8 cellular contexts compared by ENCODE assay signal in the genomic region with DNA sequence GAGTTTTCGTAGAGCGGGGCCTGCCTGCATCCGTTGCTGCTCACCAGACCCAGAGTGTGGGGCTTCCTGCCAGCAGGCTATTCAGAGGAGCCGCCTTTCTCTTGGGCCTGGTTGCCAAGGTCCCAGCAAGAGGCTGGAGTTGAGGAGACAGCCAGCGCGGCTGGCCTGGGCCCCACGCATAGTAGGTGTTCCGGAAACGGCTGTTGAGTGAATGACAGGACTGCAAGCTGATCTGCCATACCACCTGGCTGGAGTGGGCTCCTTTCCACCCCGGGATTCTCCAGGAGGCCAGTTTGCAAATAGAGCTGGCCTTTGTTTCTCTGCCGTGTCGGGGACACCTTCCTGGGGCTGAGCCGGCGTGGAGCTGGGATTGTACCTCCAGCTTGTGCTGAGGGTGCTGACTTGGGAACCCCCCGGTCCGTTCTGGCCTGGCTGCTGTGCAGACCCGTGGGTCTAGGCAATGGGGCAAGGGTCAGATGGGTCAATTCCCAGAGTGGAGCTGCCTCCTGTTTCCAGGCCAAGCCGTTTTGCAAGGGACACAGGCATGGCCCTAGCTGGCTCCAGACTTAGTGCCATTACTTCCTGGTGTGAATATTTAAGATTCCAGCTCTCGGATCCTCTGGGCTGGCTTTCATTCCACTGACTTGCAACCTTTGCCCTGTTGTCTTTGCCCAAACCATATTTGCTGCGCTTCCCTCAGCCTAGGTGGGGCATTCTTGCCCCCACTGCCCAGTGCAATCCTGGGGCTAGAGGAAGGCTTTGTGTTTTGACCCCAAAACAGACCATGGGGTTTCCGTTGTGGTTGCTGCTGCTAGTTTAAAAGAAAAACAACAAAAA.
DNase-seq lines count a peak whose midpoint lies in the region; ATAC-seq and TF ChIP-seq lines count a peak whose summit lies in the region.

No MANE protein-coding gene starts in this region.

- H3K4me1 ChIP-seq in transverse colon: peaks cover 12 to 29% (median 16%) of the 10 kb centered on the region in 4 donors

- H3K27ac Mint-ChIP-seq in activated CD8-positive, alpha-beta memory T cell treated with anti-CD3 and anti-CD28 coated beads, Interleukin-2, amount 10 ng/mL, durations not matched to agents 7 days and 5 days: peak overlapping the region; percentile 40
- peak overlapping the region; percentile 76 to 80 for H3K27ac Mint-ChIP-seq in T-cell
- H3K27ac Mint-ChIP-seq in immature natural killer cell: peak overlapping the region; percentile 90 to 100 (median 96)

- H3K27me3 ChIP-seq in transverse colon: no peaks in the 10 kb centered on the region

- intact Hi-C loops in transverse colon (cut with DNase I; ENCODE audit: low total_unique reads): no loop called here

- no peak for TF ChIP-seq EP300 in transverse colon (IDR thresholded peaks at IDR 0.05; ENCODE audit: low read depth)

- peak overlapping the region; percentile 27 to 66 (median 62) for H3K27ac ChIP-seq in transverse colon

- WGBS in transverse colon (ENCODE audit: low coverage in 1 of 2), 2 donors: 50 to 64% methylated on average over 1 to 20 of the region's 21 CpGs

- CTCF ChIA-PET in activated CD8-positive, alpha-beta memory T cell treated with anti-CD3 and anti-CD28 coated beads, Interleukin-2, amount 10 ng/mL, durations not matched to agents 7 days and 5 days (lab: Charles Lee): interaction anchor here (1.0 kb wide), 1 partner anchor 21 kb away, joined by 3 read pairs; no protein-coding TSS in a partner anchor
- CTCF ChIA-PET in T-cell (lab: Charles Lee): interaction anchor here in 1 of 2 donors (0.9 kb wide), 1 partner anchor 13 kb away, joined by 3 read pairs; no protein-coding TSS in a partner anchor

- TF ChIP-seq CTCF in transverse colon (IDR thresholded peaks at IDR 0.05): no peak

- peaks cover 41% of the 10 kb centered on the region for H3K4me1 Mint-ChIP-seq in activated CD8-positive, alpha-beta memory T cell treated with anti-CD3 and anti-CD28 coated beads, Interleukin-2, amount 10 ng/mL, durations not matched to agents 7 days and 5 days
- peaks cover 14 to 24% (median 20%) of the 10 kb centered on the region in 3 donors for H3K4me1 Mint-ChIP-seq in T-cell
- H3K4me1 Mint-ChIP-seq in immature natural killer cell: peaks cover 32 to 64% of the 10 kb centered on the region in 2 donors
- H3K4me1 Mint-ChIP-seq in activated T-cell treated with anti-CD3 and anti-CD28 coated beads, Interleukin-2, amount 50 U/mL, for 4 hours (ENCODE audit: low read depth): peaks cover 17% of the 10 kb centered on the region

- H3K4me3 Mint-ChIP-seq in activated CD8-positive, alpha-beta memory T cell treated with anti-CD3 and anti-CD28 coated beads, Interleukin-2, amount 10 ng/mL, durations not matched to agents 7 days and 5 days: no peak overlapping the region
- H3K4me3 Mint-ChIP-seq in T-cell (no peak overlapping the region), immature natural killer cell (peak overlapping the region; percentile 58 to 77 (median 73))
- H3K4me3 Mint-ChIP-seq in activated T-cell treated with anti-CD3 and anti-CD28 coated beads, Interleukin-2, amount 50 U/mL, for 4 hours: no peak overlapping the region

- POLR2A ChIA-PET in T-cell (lab: Charles Lee): interaction anchor here in 1 of 2 donors (0.9 kb wide), 1 partner anchor 10 kb away, joined by 3 read pairs; no protein-coding TSS in a partner anchor

- H3K9me3 ChIP-seq in transverse colon: no peaks in the 10 kb centered on the region

- no peaks in the 10 kb centered on the region for H3K36me3 ChIP-seq in transverse colon

- H3K36me3 Mint-ChIP-seq in activated CD8-positive, alpha-beta memory T cell treated with anti-CD3 and anti-CD28 coated beads, Interleukin-2, amount 10 ng/mL, durations not matched to agents 7 days and 5 days: peaks cover 9% of the 10 kb centered on the region
- peaks cover 13% of the 10 kb centered on the region for H3K36me3 Mint-ChIP-seq in T-cell
- no peaks in the 10 kb centered on the region for H3K36me3 Mint-ChIP-seq in immature natural killer cell
- peaks cover 4% of the 10 kb centered on the region for H3K36me3 Mint-ChIP-seq in activated T-cell treated with anti-CD3 and anti-CD28 coated beads, Interleukin-2, amount 50 U/mL, for 4 hours (ENCODE audit: insufficient read depth)

- ATAC-seq in activated CD8-positive, alpha-beta memory T cell treated with anti-CD3 and anti-CD28 coated beads, Interleukin-2, amount 10 ng/mL, durations not matched to agents 7 days and 5 days: no peak
- ATAC-seq in T-cell (replicated peaks in 1 of 4) (no peak), HG03521 (IDR thresholded peaks at IDR 0.05; ENCODE audit: unreplicated experiment) (no peak)
- no peak for ATAC-seq in activated T-cell treated with anti-CD3 and anti-CD28 coated beads, Interleukin-2, amount 50 U/mL, for 4 hours

- DNase-seq in activated CD8-positive, alpha-beta memory T cell treated with anti-CD3 and anti-CD28 coated beads, Interleukin-2, amount 10 ng/mL, durations not matched to agents 7 days and 5 days: no peak
- no peak for DNase-seq in activated CD8-positive, alpha-beta memory T cell treated with anti-CD3 and anti-CD28 coated beads for 24 hours
- no peak for DNase-seq in T-cell
- DNase-seq in immature natural killer cell: peak; percentile 40 to 57 (median 52)
- DNase-seq in transverse colon: no peak
- DNase-seq in activated T-cell treated with anti-CD3 and anti-CD28 coated beads, Interleukin-2, amount 50 U/mL, for 4 hours: no peak
- DNase-seq in GOT3 (lab: John Stamatoyannopoulos, UW): no peak

- no peak for TF ChIP-seq POLR2A in transverse colon (IDR thresholded peaks at IDR 0.05)

- no peaks in the 10 kb centered on the region for H3K27me3 Mint-ChIP-seq in activated CD8-positive, alpha-beta memory T cell treated with anti-CD3 and anti-CD28 coated beads, Interleukin-2, amount 10 ng/mL, durations not matched to agents 7 days and 5 days
- H3K27me3 Mint-ChIP-seq in T-cell: no peaks in the 10 kb centered on the region
- H3K27me3 Mint-ChIP-seq in immature natural killer cell (ENCODE audit: low read depth in 3 of 3): peaks cover 0 to 16% (median 2%) of the 10 kb centered on the region in 3 donors
- no peaks in the 10 kb centered on the region for H3K27me3 Mint-ChIP-seq in activated T-cell treated with anti-CD3 and anti-CD28 coated beads, Interleukin-2, amount 50 U/mL, for 4 hours (ENCODE audit: low read depth)

- no peak overlapping the region for H3K4me3 ChIP-seq in transverse colon

- no peaks in the 10 kb centered on the region for H3K9me3 Mint-ChIP-seq in activated CD8-positive, alpha-beta memory T cell treated with anti-CD3 and anti-CD28 coated beads, Interleukin-2, amount 10 ng/mL, durations not matched to agents 7 days and 5 days (ENCODE audit: low read depth)
- H3K9me3 Mint-ChIP-seq in T-cell (no peaks in the 10 kb centered on the region), immature natural killer cell (no peaks in the 10 kb centered on the region)
- no peaks in the 10 kb centered on the region for H3K9me3 Mint-ChIP-seq in activated T-cell treated with anti-CD3 and anti-CD28 coated beads, Interleukin-2, amount 50 U/mL, for 4 hours

- in situ Hi-C loops in transverse colon (cut with MboI; ENCODE audit: low pct_ligation_motif_present in 1 of 4, low pct_unique_long_range_greater_than_20kb in 1 of 4, low sequenced_read_pairs in 3 of 4): no loop called here

Comparison
In these comparisons a context has a peak if more than half of its experiments do, and no peak if none do; other contexts are left out.
1. DNase-seq: peak in immature natural killer cell (3 of 3); none in activated CD8-positive, alpha-beta memory T cell treated with anti-CD3 and anti-CD28 coated beads, Interleukin-2, amount 10 ng/mL, durations not matched to agents 7 days and 5 days (single experiment), activated CD8-positive, alpha-beta memory T cell treated with anti-CD3 and anti-CD28 coated beads for 24 hours (single experiment), T-cell (0 of 34), transverse colon (single experiment), activated T-cell treated with anti-CD3 and anti-CD28 coated beads, Interleukin-2, amount 50 U/mL, for 4 hours (single experiment) and GOT3 (single experiment).
2. H3K27ac Mint-ChIP-seq: peak in every context shown above with its lines; median percentile 96 in immature natural killer cell; 78 in T-cell; 40 in activated CD8-positive, alpha-beta memory T cell treated with anti-CD3 and anti-CD28 coated beads, Interleukin-2, amount 10 ng/mL, durations not matched to agents 7 days and 5 days.
3. H3K4me3 Mint-ChIP-seq: peak in immature natural killer cell (5 of 5); none in activated CD8-positive, alpha-beta memory T cell treated with anti-CD3 and anti-CD28 coated beads, Interleukin-2, amount 10 ng/mL, durations not matched to agents 7 days and 5 days (single experiment), T-cell (0 of 3) and activated T-cell treated with anti-CD3 and anti-CD28 coated beads, Interleukin-2, amount 50 U/mL, for 4 hours (single experiment).